ENCODE assay signal across 2 cellular contexts in genomic region chr12:93614917-93615596, GRCh38.
TF ChIP-seq lines count a peak whose summit lies in the region.

No MANE protein-coding gene starts in this region.

TF ChIP-seq in IMR-90, 13 proteins besides CTCF, POLR2A, EP300 and RAD21:
- TF ChIP-seq NFE2L2 (IDR thresholded peaks at IDR 0.05; ENCODE audit: low read depth, low read length) (no peak), RFX5 (IDR thresholded peaks at IDR 0.05; ENCODE audit: low read depth, low read length) (no peak), FOS (IDR thresholded peaks at IDR 0.05; ENCODE audit: low read depth, low read length) (no peak), CHD1 (IDR thresholded peaks at IDR 0.05; ENCODE audit: low read depth, low read length) (no peak), MAZ (IDR thresholded peaks at IDR 0.05; ENCODE audit: borderline replicate concordance, low read depth, low read length) (no peak), SMC3 (IDR thresholded peaks at IDR 0.05; ENCODE audit: low read depth, low read length) (no peak), RCOR1 (IDR thresholded peaks at IDR 0.05; ENCODE audit: insufficient replicate concordance, low read length) (no peak), BHLHE40 (IDR thresholded peaks at IDR 0.05; ENCODE audit: low read depth, low read length) (no peak), MXI1 (IDR thresholded peaks at IDR 0.05; ENCODE audit: borderline replicate concordance, low read depth, low read length) (no peak), CEBPB (IDR thresholded peaks at IDR 0.05; ENCODE audit: low read depth, low read length) (no peak), MAFK (IDR thresholded peaks at IDR 0.05; ENCODE audit: low read depth, low read length) (no peak)
- TF ChIP-seq, protein P1, sequence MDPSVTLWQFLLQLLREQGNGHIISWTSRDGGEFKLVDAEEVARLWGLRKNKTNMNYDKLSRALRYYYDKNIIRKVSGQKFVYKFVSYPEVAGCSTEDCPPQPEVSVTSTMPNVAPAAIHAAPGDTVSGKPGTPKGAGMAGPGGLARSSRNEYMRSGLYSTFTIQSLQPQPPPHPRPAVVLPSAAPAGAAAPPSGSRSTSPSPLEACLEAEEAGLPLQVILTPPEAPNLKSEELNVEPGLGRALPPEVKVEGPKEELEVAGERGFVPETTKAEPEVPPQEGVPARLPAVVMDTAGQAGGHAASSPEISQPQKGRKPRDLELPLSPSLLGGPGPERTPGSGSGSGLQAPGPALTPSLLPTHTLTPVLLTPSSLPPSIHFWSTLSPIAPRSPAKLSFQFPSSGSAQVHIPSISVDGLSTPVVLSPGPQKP (IDR thresholded peaks at IDR 0.05; ENCODE audit: borderline replicate concordance, low read depth, low read length): no peak

TF ChIP-seq in H1, 55 proteins besides CTCF, POLR2A, EP300 and RAD21:
- no peak for TF ChIP-seq TCF12 (IDR thresholded peaks at IDR 0.05; ENCODE audit: low read depth, low read length)
- no peak for TF ChIP-seq POLR2AphosphoS5 (IDR thresholded peaks at IDR 0.05; ENCODE audit: low read depth, low read length)
- TF ChIP-seq KDM4A (IDR thresholded peaks at IDR 0.05; ENCODE audit: low read depth, low read length, severe bottlenecking): no peak
- no peak for TF ChIP-seq EZH2 (IDR thresholded peaks at IDR 0.05; ENCODE audit: low read depth, low read length, severe bottlenecking)
